37 cellular contexts compared by ENCODE assay signal in genomic region chr5:160361624-160362023, GRCh38. TPM values are rescaled to one million over a fixed set of nuclear protein-coding genes. Genes with fewer than 3 reads are reported as not detected.
"Had no signal": no experiment of that assay in that cellular context is flagged by ENCODE, and none has a peak within 500 bp of the region (broad histone marks: within the 10 kb centered on the region; RNA-seq: fewer than 3 reads in every experiment).

No MANE protein-coding gene starts in this region.

- H3K4me1 Mint-ChIP-seq: activated B cell treated with CpG ODN at 0.5 μM for 24 hours; activated naive CD8-positive, alpha-beta T cell treated with anti-CD3 and anti-CD28 coated beads, Interleukin-2, amount 50 U/mL, for 24 hours; activated T-helper 17 cell treated with anti-CD3 and anti-CD28 coated beads, Interleukin-2, amount 50 U/mL, for 72 hours; central memory CD8-positive, alpha-beta T cell had no signal

- DNase-seq: activated B cell treated with CpG ODN at 0.5 μM for 24 hours; activated CD4-positive, alpha-beta T cell treated with anti-CD3 and anti-CD28 coated beads for 48 hours; activated CD4-positive, alpha-beta T cell treated with anti-CD3 and anti-CD28 coated beads, Interleukin-2, amount 50 U/mL, for 1 hour; activated CD4-positive, alpha-beta T cell treated with anti-CD3 and anti-CD28 coated beads, Interleukin-2, amount 50 U/mL, for 48 hours; activated CD8-positive, alpha-beta memory T cell treated with anti-CD3 and anti-CD28 coated beads for 24 hours; activated CD8-positive, alpha-beta T cell treated with anti-CD3 and anti-CD28 coated beads for 36 hours; activated effector memory CD4-positive, alpha-beta T cell treated with Interleukin-2 at 50 U/mL for 16 hours; activated gamma-delta T cell treated with Interleukin-2 at 50 U/mL for 16 hours; activated naive CD4-positive, alpha-beta T cell treated with anti-CD3 and anti-CD28 coated beads, Interleukin-2, amount 50 U/mL, for 16 hours; activated naive CD4-positive, alpha-beta T cell treated with Interleukin-2 at 50 U/mL for 16 hours; activated naive CD8-positive, alpha-beta T cell treated with anti-CD3 and anti-CD28 coated beads, Interleukin-2, amount 50 U/mL, for 24 hours; activated T-cell treated with anti-CD3 and anti-CD28 coated beads, Interleukin-2, amount 50 U/mL, for 4 hours; amygdala; aorta; body of pancreas; dorsolateral prefrontal cortex; effector memory CD8-positive, alpha-beta T cell; erythroblast; foreskin keratinocyte; gastrocnemius medialis; glutamatergic neuron; heart left ventricle; T-helper 1 cell; T-helper 17 cell; T1000; WERI-Rb-1 had no signal

- H3K4me1 ChIP-seq: body of pancreas had no signal

- H3K27me3 ChIP-seq: adrenal gland, body of pancreas, breast epithelium, cardiac muscle cell, dorsolateral prefrontal cortex, esophagus muscularis mucosa, foreskin keratinocyte, gastrocnemius medialis, heart left ventricle had no signal

- H3K9me3 Mint-ChIP-seq: activated B cell treated with CpG ODN at 0.5 μM for 24 hours; activated CD8-positive, alpha-beta T cell treated with anti-CD3 and anti-CD28 coated beads for 36 hours; activated naive CD8-positive, alpha-beta T cell treated with anti-CD3 and anti-CD28 coated beads, Interleukin-2, amount 50 U/mL, for 24 hours; activated T-cell treated with anti-CD3 and anti-CD28 coated beads, Interleukin-2, amount 50 U/mL, for 4 hours; activated T-helper 17 cell treated with anti-CD3 and anti-CD28 coated beads, Interleukin-2, amount 50 U/mL, for 72 hours; central memory CD8-positive, alpha-beta T cell; dendritic cell treated with granulocyte-macrophage colony-stimulating factor and Interleukin-4, amounts not matched to agents 40 ng/mL and 50 ng/mL, for 4 days; effector memory CD8-positive, alpha-beta T cell; T-helper 2 cell treated with Interferon-gamma antibody and Interleukin-4, amounts not matched to agents 5 μg/mL and 100 μg/mL, for 36 hours had no signal

- H3K36me3 Mint-ChIP-seq: activated naive CD8-positive, alpha-beta T cell had no signal

- H3K4me3 Mint-ChIP-seq: activated B cell treated with CpG ODN at 0.5 μM for 24 hours; activated CD8-positive, alpha-beta T cell treated with anti-CD3 and anti-CD28 coated beads for 36 hours; activated naive CD8-positive, alpha-beta T cell; activated naive CD8-positive, alpha-beta T cell treated with anti-CD3 and anti-CD28 coated beads, Interleukin-2, amount 50 U/mL, for 24 hours; activated T-cell treated with anti-CD3 and anti-CD28 coated beads, Interleukin-2, amount 50 U/mL, for 4 hours; activated T-helper 17 cell treated with anti-CD3 and anti-CD28 coated beads, Interleukin-2, amount 50 U/mL, for 72 hours; central memory CD8-positive, alpha-beta T cell; dendritic cell treated with granulocyte-macrophage colony-stimulating factor and Interleukin-4, amounts not matched to agents 40 ng/mL and 50 ng/mL, for 4 days; effector memory CD8-positive, alpha-beta T cell; T-helper 17 cell; T-helper 2 cell treated with Interferon-gamma antibody and Interleukin-4, amounts not matched to agents 5 μg/mL and 100 μg/mL, for 36 hours had no signal

- H3K4me3 ChIP-seq: adrenal gland, body of pancreas, breast epithelium, cardiac muscle cell, coronary artery, dorsolateral prefrontal cortex, esophagus muscularis mucosa, gastrocnemius medialis, heart left ventricle had no signal

- ATAC-seq: activated CD4-positive, CD25-positive, alpha-beta regulatory T cell treated with anti-CD3 and anti-CD28 coated beads, Interleukin-2, amount 50 U/mL, for 24 hours; activated CD8-positive, alpha-beta T cell treated with anti-CD3 and anti-CD28 coated beads for 36 hours; activated naive CD8-positive, alpha-beta T cell treated with anti-CD3 and anti-CD28 coated beads, Interleukin-2, amount 50 U/mL, for 24 hours; activated T-cell treated with anti-CD3 and anti-CD28 coated beads, Interleukin-2, amount 50 U/mL, for 4 hours; activated T-helper 17 cell treated with anti-CD3 and anti-CD28 coated beads, Interleukin-2, amount 50 U/mL, for 72 hours; body of pancreas; effector memory CD8-positive, alpha-beta T cell; foreskin keratinocyte; gastrocnemius medialis; heart left ventricle; T-helper 17 cell had no signal

- H3K27ac Mint-ChIP-seq: activated B cell treated with CpG ODN at 0.5 μM for 24 hours; activated CD8-positive, alpha-beta T cell treated with anti-CD3 and anti-CD28 coated beads for 36 hours; activated naive CD8-positive, alpha-beta T cell; activated naive CD8-positive, alpha-beta T cell treated with anti-CD3 and anti-CD28 coated beads, Interleukin-2, amount 50 U/mL, for 24 hours; activated T-helper 17 cell treated with anti-CD3 and anti-CD28 coated beads, Interleukin-2, amount 50 U/mL, for 72 hours; dendritic cell treated with granulocyte-macrophage colony-stimulating factor and Interleukin-4, amounts not matched to agents 40 ng/mL and 50 ng/mL, for 4 days; effector memory CD8-positive, alpha-beta T cell; T-helper 17 cell; T-helper 2 cell treated with Interferon-gamma antibody and Interleukin-4, amounts not matched to agents 5 μg/mL and 100 μg/mL, for 36 hours had no signal

- H3K27ac ChIP-seq: adrenal gland, body of pancreas, cardiac muscle cell, dorsolateral prefrontal cortex, foreskin keratinocyte, WERI-Rb-1 had no signal

- H3K9me3 ChIP-seq: adrenal gland, body of pancreas, breast epithelium, esophagus muscularis mucosa, gastrocnemius medialis, heart left ventricle had no signal

- H3K36me3 ChIP-seq: adrenal gland, breast epithelium, cardiac muscle cell, esophagus muscularis mucosa, gastrocnemius medialis, heart left ventricle, WERI-Rb-1 had no signal

RNA-seq across cellular contexts. Expression of gene C1QTNF2, which starts 8.8 kb away (rescaled TPM):
- total RNA-seq: activated B cell treated with CpG ODN at 0.5 μM for 24 hours; activated CD8-positive, alpha-beta T cell treated with anti-CD3 and anti-CD28 coated beads for 36 hours; activated T-cell treated with anti-CD3 and anti-CD28 coated beads, Interleukin-2, amount 50 U/mL, for 4 hours; activated T-helper 17 cell treated with anti-CD3 and anti-CD28 coated beads, Interleukin-2, amount 50 U/mL, for 72 hours; cardiac muscle cell; T-helper 17 cell had no signal

RNA-seq across cellular contexts. Expression of gene FAM200C, which starts 38.2 kb away (rescaled TPM):
- total RNA-seq: T-helper 17 cell had no signal

RNA-seq across cellular contexts. Expression of gene CCNJL, which starts 49.3 kb away (rescaled TPM):
- total RNA-seq: activated CD8-positive, alpha-beta T cell treated with anti-CD3 and anti-CD28 coated beads for 36 hours; activated T-helper 17 cell treated with anti-CD3 and anti-CD28 coated beads, Interleukin-2, amount 50 U/mL, for 72 hours had no signal
